ENCODE assay signal across 18 cellular contexts in the genomic region with DNA sequence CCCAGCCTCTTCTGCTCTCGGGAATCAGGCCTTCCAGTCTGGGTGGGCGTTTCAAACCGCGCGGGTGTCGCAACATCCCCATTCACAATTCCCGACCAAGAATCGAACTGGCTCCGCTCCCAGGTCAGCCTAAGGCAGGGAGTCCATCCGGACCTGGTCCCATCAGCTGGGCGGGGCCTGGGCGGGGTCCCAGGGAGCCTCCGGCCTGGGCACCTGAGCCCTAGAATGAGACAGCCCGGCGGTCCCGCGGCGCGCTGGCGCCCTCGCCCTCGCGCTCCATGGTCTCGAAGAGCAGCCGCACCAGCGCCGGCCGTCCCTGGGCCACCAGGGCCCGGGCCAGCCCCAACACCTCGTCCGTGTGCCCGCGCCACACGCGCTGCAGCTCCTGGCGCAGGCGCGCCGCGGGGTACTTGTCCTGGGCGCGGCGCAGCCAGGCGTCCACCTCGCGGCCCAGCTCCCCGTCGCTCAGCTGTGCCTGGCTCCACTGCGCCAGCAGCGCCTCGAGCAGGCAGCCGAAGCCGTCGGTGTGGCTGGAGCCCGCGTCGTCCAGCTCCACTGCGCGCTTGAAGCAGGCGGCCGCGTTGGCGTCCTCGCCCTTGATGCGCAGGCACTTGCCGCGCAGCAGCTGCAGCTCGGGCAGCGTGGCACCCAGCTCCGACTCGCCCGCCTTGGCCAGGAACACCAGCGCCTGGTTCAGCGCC. TPM values are rescaled to one million over a fixed set of nuclear protein-coding genes. Genes with fewer than 3 reads are reported as not detected.
DNase-seq lines count a peak whose midpoint lies in the region; ATAC-seq, FAIRE-seq and TF ChIP-seq lines count a peak whose summit lies in the region.
"Had no signal": no experiment of that assay in that cellular context is flagged by ENCODE, and none has a peak within 500 bp of the region (broad histone marks: within the 10 kb centered on the region; RNA-seq: fewer than 3 reads in every experiment).

No MANE protein-coding gene starts in this region.

- H3K4me3 ChIP-seq in astrocyte (ENCODE audit: insufficient read depth, low read depth, low read length) (no peak overlapping the region), iPS DF 6.9 (ENCODE audit: low read length) (peak overlapping the region; percentile 21; the same call in 1 of the 2 replicates), osteoblast (ENCODE audit: insufficient read depth, low read length) (no peak overlapping the region), dorsolateral prefrontal cortex (peak overlapping the region in 17 of 59 donors; percentile 4 to 45 (median 20))
- no peak overlapping the region for H3K4me3 ChIP-seq in naive thymus-derived CD4-positive, alpha-beta T cell (ENCODE audit: low read length)
- H3K4me3 ChIP-seq: mucosa of descending colon had no signal

- H3K9me3 ChIP-seq in astrocyte (ENCODE audit: insufficient read depth, low read depth, low read length) (no peaks in the 10 kb centered on the region), iPS DF 6.9 (ENCODE audit: control insufficient read depth, insufficient read depth, low read length) (no peaks in the 10 kb centered on the region), osteoblast (ENCODE audit: low read depth, low read length) (no peaks in the 10 kb centered on the region)
- no peaks in the 10 kb centered on the region for H3K9me3 ChIP-seq in naive thymus-derived CD4-positive, alpha-beta T cell (ENCODE audit: control insufficient read depth in 2 of 3, low read length in 3 of 3)
- H3K9me3 ChIP-seq: mucosa of descending colon had no signal

- POLR2A ChIA-PET in naive thymus-derived CD4-positive, alpha-beta T cell (lab: Charles Lee), result interaction anchor here (0.6 kb wide), 1 partner anchor 729 kb away, joined by 3 read pairs; no protein-coding TSS in a partner anchor

- TF ChIP-seq CTCF in astrocyte (IDR thresholded peaks at IDR 0.05; ENCODE audit: insufficient read depth, low read depth, low read length) (no peak), osteoblast (IDR thresholded peaks at IDR 0.05; ENCODE audit: extremely low read depth, low read depth, low read length) (no peak), dorsolateral prefrontal cortex (IDR thresholded peaks at IDR 0.05 in 54 of 56, conservative IDR thresholded peaks at IDR 0.05 in 2 of 56; ENCODE audit: low read depth in 1 of 56, partially characterized antibody in 56 of 56) (no peak)

- H3K79me2 ChIP-seq in astrocyte (ENCODE audit: insufficient read depth, low read length), result no peaks in the 10 kb centered on the region
- no peaks in the 10 kb centered on the region for H3K79me2 ChIP-seq in osteoblast (ENCODE audit: insufficient read depth, low read length)

- no peak overlapping the region for H3K27ac Mint-ChIP-seq in astrocyte (ENCODE audit: unreplicated experiment)
- no peak overlapping the region for H3K27ac Mint-ChIP-seq in naive thymus-derived CD4-positive, alpha-beta T cell
- H3K27ac Mint-ChIP-seq: brain had no signal

- H3K36me3 Mint-ChIP-seq in astrocyte (ENCODE audit: low read depth, unreplicated experiment), result no peaks in the 10 kb centered on the region
- H3K36me3 Mint-ChIP-seq in naive thymus-derived CD4-positive, alpha-beta T cell, result peaks cover 0 to 25% (median 13%) of the 10 kb centered on the region in 5 donors
- H3K36me3 Mint-ChIP-seq: brain had no signal

- H3K9me3 Mint-ChIP-seq in astrocyte (ENCODE audit: unreplicated experiment), result peaks cover 2% of the 10 kb centered on the region
- H3K9me3 Mint-ChIP-seq in naive thymus-derived CD4-positive, alpha-beta T cell, result no peaks in the 10 kb centered on the region
- H3K9me3 Mint-ChIP-seq: CD8-positive, alpha-beta memory T cell had no signal

- no peaks in the 10 kb centered on the region for H4K20me1 ChIP-seq in astrocyte (ENCODE audit: insufficient read depth, low read length)
- no peaks in the 10 kb centered on the region for H4K20me1 ChIP-seq in osteoblast (ENCODE audit: insufficient read depth, low read length)

- FAIRE-seq in astrocyte (lab: Jason Lieb, UNC), result no peak

- H2AFZ ChIP-seq in astrocyte (ENCODE audit: low read depth, low read length) (peak overlapping the region; percentile 60), osteoblast (ENCODE audit: low read length) (no peak overlapping the region)

- no peak overlapping the region for H3K9ac ChIP-seq in astrocyte (ENCODE audit: low read length)

- H3K27me3 ChIP-seq in astrocyte (ENCODE audit: insufficient read depth, low read length), result peaks cover 43% of the 10 kb centered on the region
- H3K27me3 ChIP-seq in iPS DF 6.9 (ENCODE audit: control insufficient read depth, insufficient read depth, low read length), result peaks cover 23% of the 10 kb centered on the region
- H3K27me3 ChIP-seq in osteoblast (ENCODE audit: insufficient read depth, low read length), result peaks cover 28% of the 10 kb centered on the region
- H3K27me3 ChIP-seq in naive thymus-derived CD4-positive, alpha-beta T cell (ENCODE audit: control insufficient read depth in 2 of 2, insufficient read depth in 2 of 2, low read length in 2 of 2), result no peaks in the 10 kb centered on the region
- peaks cover 0 to 36% (median 15%) of the 10 kb centered on the region in 45 donors for H3K27me3 ChIP-seq in dorsolateral prefrontal cortex

- H3K4me1 ChIP-seq in astrocyte (ENCODE audit: insufficient read depth, low read length) (peaks cover 3% of the 10 kb centered on the region), iPS DF 6.9 (ENCODE audit: control insufficient read depth, insufficient read depth, low read length) (peaks cover 3% of the 10 kb centered on the region; the same call in 1 of the 2 replicates), osteoblast (ENCODE audit: insufficient read depth, low read length) (no peaks in the 10 kb centered on the region)
- H3K4me1 ChIP-seq in naive thymus-derived CD4-positive, alpha-beta T cell (ENCODE audit: control insufficient read depth in 2 of 2, insufficient read depth in 2 of 2, low read length in 2 of 2), result no peaks in the 10 kb centered on the region

- H3K4me2 ChIP-seq in astrocyte (ENCODE audit: low read length) (peak overlapping the region; percentile 46), osteoblast (ENCODE audit: insufficient read depth, low read length) (no peak overlapping the region)

- no peaks in the 10 kb centered on the region for H3K4me1 Mint-ChIP-seq in astrocyte (ENCODE audit: low read depth, unreplicated experiment)
- H3K4me1 Mint-ChIP-seq in naive thymus-derived CD4-positive, alpha-beta T cell, result peaks cover 0 to 4% (median 0%) of the 10 kb centered on the region in 7 donors

- no CpG with 5 or more reads among the region's 74 CpGs for WGBS in iPS DF 6.9 (ENCODE audit: insufficient coverage, insufficient read length)

- no peak overlapping the region for H3K4me3 Mint-ChIP-seq in astrocyte (ENCODE audit: unreplicated experiment)
- H3K4me3 Mint-ChIP-seq in naive thymus-derived CD4-positive, alpha-beta T cell, result no peak overlapping the region
- H3K4me3 Mint-ChIP-seq: CD8-positive, alpha-beta memory T cell had no signal

- CTCF ChIA-PET in naive thymus-derived CD4-positive, alpha-beta T cell (lab: Charles Lee), result interaction anchor here (0.6 kb wide), 1 partner anchor 731 kb away, joined by 3 read pairs; no protein-coding TSS in a partner anchor

- DNase-seq in Daoy (ENCODE audit: low read depth), result peak; percentile 27
- no peak for DNase-seq in astrocyte (ENCODE audit: low read depth)
- DNase-seq in iPS DF 6.9 (ENCODE audit: low read depth, low spot score), result no peak
- DNase-seq in osteoblast (ENCODE audit: insufficient read length, low spot score, missing footprints), result peak; percentile 84
- DNase-seq in NCI-H2029 (lab: John Stamatoyannopoulos, UW), result no peak
- no peak for DNase-seq in naive thymus-derived CD4-positive, alpha-beta T cell
- no peak for DNase-seq in dorsolateral prefrontal cortex
- DNase-seq: CD8-positive, alpha-beta memory T cell; Kasumi-1; mucosa of descending colon; NCI-H1436; NCI-H510A; OCI-M1; substantia nigra had no signal

- no peak for ATAC-seq in naive thymus-derived CD4-positive, alpha-beta T cell
- no peak for ATAC-seq in HG02759 (IDR thresholded peaks at IDR 0.05; ENCODE audit: unreplicated experiment)

- intact Hi-C loops in naive thymus-derived CD4-positive, alpha-beta T cell (cut with micrococcal nuclease), result no loop called here
- intact Hi-C loops in dorsolateral prefrontal cortex (cut with DNase I), result no loop called here

- H3K36me3 ChIP-seq in astrocyte (ENCODE audit: insufficient read depth, low read length) (no peaks in the 10 kb centered on the region), iPS DF 6.9 (ENCODE audit: control insufficient read depth, insufficient read depth, low read length) (no peaks in the 10 kb centered on the region), osteoblast (ENCODE audit: insufficient read depth, low read length) (no peaks in the 10 kb centered on the region)
- H3K36me3 ChIP-seq in naive thymus-derived CD4-positive, alpha-beta T cell (ENCODE audit: control insufficient read depth in 2 of 3, insufficient read depth in 3 of 3, low read length in 3 of 3), result peaks cover 0 to 38% (median 5%) of the 10 kb centered on the region in 3 experiments

- H3K27me3 Mint-ChIP-seq in astrocyte (ENCODE audit: low read depth, unreplicated experiment), result peaks cover 64% of the 10 kb centered on the region
- no peaks in the 10 kb centered on the region for H3K27me3 Mint-ChIP-seq in naive thymus-derived CD4-positive, alpha-beta T cell
- H3K27me3 Mint-ChIP-seq: CD8-positive, alpha-beta memory T cell had no signal

- H3K27ac ChIP-seq in astrocyte (ENCODE audit: low read depth, low read length) (no peak overlapping the region), iPS DF 6.9 (ENCODE audit: low read length) (no peak overlapping the region), osteoblast (ENCODE audit: low read depth, low read length) (no peak overlapping the region), dorsolateral prefrontal cortex (no peak overlapping the region)
- no peak overlapping the region for H3K27ac ChIP-seq in naive thymus-derived CD4-positive, alpha-beta T cell (ENCODE audit: low read depth, low read length)

RNA-seq across cellular contexts. Expression of a gene that starts 16.9 kb away (rescaled TPM):
- total RNA-seq in Daoy (2014; rRNA removed; shearing (Covaris generic)), result 5.8 and 7.3 TPM in 2 replicates
- total RNA-seq in astrocyte, result 4.8 and 5.4 TPM in 2 replicates
- 6.2 and 7.4 TPM in 2 replicates for total RNA-seq in osteoblast
- 1 to 10 TPM in 4 of 5 experiments, under 1 TPM in 1; 0.66 to 7.6 (median 4.7) TPM for total RNA-seq in naive thymus-derived CD4-positive, alpha-beta T cell
- polyA plus RNA-seq in naive thymus-derived CD4-positive, alpha-beta T cell, result 1 to 10 TPM; 2.1 to 5.3 TPM
- total RNA-seq in dorsolateral prefrontal cortex, result 1 to 10 TPM; 2.5 to 7.0 (median 4.9) TPM

RNA-seq across cellular contexts. Expression of a gene that starts 19.9 kb away (rescaled TPM):
- not detected in 2 replicates for total RNA-seq in Daoy (2014; rRNA removed; shearing (Covaris generic))
- total RNA-seq in astrocyte (not detected in 2 replicates), osteoblast (not detected in 2 replicates), dorsolateral prefrontal cortex (1 to 10 TPM in 32 of 120 experiments, under 1 TPM in 86, not detected in 2; 0.18 to 4.3 (median 0.75) TPM)
- total RNA-seq in naive thymus-derived CD4-positive, alpha-beta T cell, result 10 to 100 TPM in 2 of 5 experiments, 1 to 10 TPM in 3; 7.0 to 16.6 (median 9.8) TPM
- 1 to 10 TPM; 2.0 to 3.3 TPM for polyA plus RNA-seq in naive thymus-derived CD4-positive, alpha-beta T cell
- total RNA-seq: G401 had no signal
- polyA plus RNA-seq: AG04450 had no signal

Comparison
In these comparisons a context has a peak if more than half of its experiments do, and no peak if none do; other contexts are left out.
1. DNase-seq: peak in Daoy (single experiment) and osteoblast (single experiment); none in astrocyte (single experiment), iPS DF 6.9 (single experiment), NCI-H2029 (single experiment), naive thymus-derived CD4-positive, alpha-beta T cell (0 of 9) and dorsolateral prefrontal cortex (0 of 10).